Comparison of ENCODE assay signal across 10 cellular contexts in genomic region chr2:11750917-11751316, GRCh38. TPM values are rescaled to one million over a fixed set of nuclear protein-coding genes. Genes with fewer than 3 reads are reported as not detected.
DNase-seq lines count a peak whose midpoint lies in the region; ATAC-seq, FAIRE-seq and TF ChIP-seq lines count a peak whose summit lies in the region.
"Had no signal": no experiment of that assay in that cellular context is flagged by ENCODE, and none has a peak within 500 bp of the region (broad histone marks: within the 10 kb centered on the region; RNA-seq: fewer than 3 reads in every experiment).

No MANE protein-coding gene starts in this region.

- CTCF ChIA-PET in PC-9 (lab: Charles Lee) = interaction anchor here (1.5 kb wide), 1 partner anchor 12 kb away, joined by 7 read pairs; no protein-coding TSS in a partner anchor

- H3K9me3 ChIP-seq in PC-9 (ENCODE audit: insufficient read depth, low read depth) (no peaks in the 10 kb centered on the region), small intestine (ENCODE audit: control insufficient read depth, low read depth) (no peaks in the 10 kb centered on the region)
- H3K9me3 ChIP-seq: MG63, ovary had no signal

- no peaks in the 10 kb centered on the region for H3K36me3 ChIP-seq in PC-9 (ENCODE audit: low read depth)
- H3K36me3 ChIP-seq in small intestine (ENCODE audit: control insufficient read depth in 2 of 2, insufficient read depth in 2 of 2, low read length in 2 of 2) = no peaks in the 10 kb centered on the region
- H3K36me3 ChIP-seq: ovary had no signal

- H3F3A ChIP-seq in PC-9 (ENCODE audit: insufficient read depth, low read depth) = peaks cover 46% of the 10 kb centered on the region

- H3K9me2 ChIP-seq in PC-9 (ENCODE audit: insufficient read depth) = no peaks in the 10 kb centered on the region

- no TSS peak for BruUV-seq in PC-9 (replicated peaks; lab: Mats Ljungman, UMichigan)

- peak overlapping the region; percentile 25 for H3K4me2 ChIP-seq in PC-9

- no peak for ATAC-seq in activated CD4-positive, CD25-positive, alpha-beta regulatory T cell treated with anti-CD3 and anti-CD28 coated beads, Interleukin-2, amount 50 U/mL, for 24 hours
- ATAC-seq: Panc1 had no signal

- DNase-seq in PC-9 (peak; percentile 55 to 79), choroid plexus epithelial cell (ENCODE audit: low read depth) (peak; percentile 33), small intestine (peak; percentile 32), foreskin fibroblast (no peak), GM19240 (ENCODE audit: insufficient read length, low spot score) (no peak)
- DNase-seq: MG63, ovary had no signal

- H3K27ac ChIP-seq in PC-9 = 0 out of 2 replicates have a peak overlapping the region, but pooled peaks have one; percentile 23
- H3K27ac ChIP-seq in small intestine (ENCODE audit: low read depth in 1 of 2, low read length in 1 of 2) = peak overlapping the region; percentile 62 to 87

- H3K4me1 ChIP-seq in PC-9 (replicated peaks; ENCODE audit: insufficient read depth) (peaks cover 84% of the 10 kb centered on the region), small intestine (ENCODE audit: control insufficient read depth in 2 of 2, insufficient read depth in 1 of 2, low read depth in 1 of 2, low read length in 1 of 2) (peaks cover 9 to 27% of the 10 kb centered on the region in 2 donors)

- WGBS in small intestine, 3 donors = 61 to 78% (median 72%) methylated on average over 7 of the region's 7 CpGs

- no peak overlapping the region for H2AFZ ChIP-seq in PC-9

- TF ChIP-seq CTCF in PC-9 (conservative IDR thresholded peaks at IDR 0.05) (no peak), choroid plexus epithelial cell (conservative IDR thresholded peaks at IDR 0.05; ENCODE audit: low read depth, low read length) (no peak), foreskin fibroblast (IDR thresholded peaks at IDR 0.05; ENCODE audit: low read depth, low read length) (no peak)

- POLR2A ChIA-PET in PC-9 (lab: Charles Lee; ENCODE audit: unreplicated experiment) = interaction anchor here (0.6 kb wide), 1 partner anchor 521 kb away, joined by 3 read pairs; no protein-coding TSS in a partner anchor

- H3K4me3 ChIP-seq in GM08714 (ENCODE audit: low read length) (peak overlapping the region; percentile 23; the same call in 1 of the 2 replicates), PC-9 (no peak overlapping the region), choroid plexus epithelial cell (ENCODE audit: low read depth, low read length) (no peak overlapping the region), small intestine (ENCODE audit: low read depth in 1 of 2, low read length in 2 of 2) (no peak overlapping the region), foreskin fibroblast (ENCODE audit: low read depth in 1 of 2, low read length in 2 of 2) (no peak overlapping the region)
- H3K4me3 ChIP-seq: MG63, ovary had no signal

- no peak for FAIRE-seq in small intestine (lab: Jason Lieb, UNC)

- H3K79me2 ChIP-seq in PC-9 (ENCODE audit: low read depth) = peaks cover 81% of the 10 kb centered on the region

- H3K27me3 ChIP-seq in PC-9 (ENCODE audit: insufficient read depth, low read depth) = no peaks in the 10 kb centered on the region
- H3K27me3 ChIP-seq in small intestine (ENCODE audit: control insufficient read depth in 2 of 2, insufficient read depth in 2 of 2, low read length in 2 of 2) = no peaks in the 10 kb centered on the region
- H3K27me3 ChIP-seq: MG63, ovary had no signal

- intact Hi-C loops in PC-9 (cut with micrococcal nuclease; ENCODE audit: unreplicated experiment) = no loop called here

- H4K20me1 ChIP-seq in PC-9 (ENCODE audit: insufficient read depth) = peaks cover 29% of the 10 kb centered on the region

RNA-seq across cellular contexts. Expression of gene LPIN1, which starts 4.5 kb away (rescaled TPM):
- 24.1 and 43.1 TPM in 2 replicates for total RNA-seq in PC-9 (2021)
- polyA plus RNA-seq in small intestine = 10 to 100 TPM in 1 of 3 donors, 1 to 10 TPM in 2; 7.2 to 17.1 (median 7.8) TPM

Comparison
In these comparisons a context has a peak if more than half of its experiments do, and no peak if none do; other contexts are left out.
1. DNase-seq: peak in PC-9 (2 of 2), choroid plexus epithelial cell (single experiment) and small intestine (single experiment); none in foreskin fibroblast (0 of 2) and GM19240 (single experiment).